Comparison of ENCODE assay signal across 1 cellular context in genomic region chr7:79782256-79782655, GRCh38.
TF ChIP-seq lines count a peak whose summit lies in the region.

No MANE protein-coding gene starts in this region.

TF ChIP-seq in SK-N-SH treated with all-trans-retinoic acid at 6 μM for 48 hours, 23 proteins besides CTCF, POLR2A, EP300 and RAD21 (continued from another document):
- no peak for TF ChIP-seq CSRNP3 (CRISPR knock-in tag; IDR thresholded peaks at IDR 0.05)
- no peak for TF ChIP-seq TOX (CRISPR knock-in tag; IDR thresholded peaks at IDR 0.05; ENCODE audit: borderline replicate concordance)
TF ChIP-seq in SK-N-SH treated with all-trans-retinoic acid at 6 μM for 48 hours: peak in this region for 0.
